In genomic region chr5:172852490-172853354, GRCh38 we compare ENCODE assay signal across 10 cellular contexts. TPM values are rescaled to one million over a fixed set of nuclear protein-coding genes. Genes with fewer than 3 reads are reported as not detected.
DNase-seq lines count a peak whose midpoint lies in the region; ATAC-seq and TF ChIP-seq lines count a peak whose summit lies in the region.
"Had no signal": no experiment of that assay in that cellular context is flagged by ENCODE, and none has a peak within 500 bp of the region (broad histone marks: within the 10 kb centered on the region; RNA-seq: fewer than 3 reads in every experiment).

No MANE protein-coding gene starts in this region.

- H3K36me3 Mint-ChIP-seq in activated CD4-positive, alpha-beta T cell treated with anti-CD3 and anti-CD28 coated beads, Interleukin-2, amount 10 ng/mL, durations not matched to agents 7 days and 5 days (ENCODE audit: low read depth): no peaks in the 10 kb centered on the region

- peaks cover 39% of the 10 kb centered on the region for H3K4me1 Mint-ChIP-seq in activated CD4-positive, alpha-beta T cell treated with anti-CD3 and anti-CD28 coated beads, Interleukin-2, amount 10 ng/mL, durations not matched to agents 7 days and 5 days

- H3K27ac ChIP-seq in liver (ENCODE audit: low read depth in 1 of 2, low read length in 2 of 2): peak overlapping the region; percentile 92 to 96
- peak overlapping the region; percentile 18 for H3K27ac ChIP-seq in stomach smooth muscle (ENCODE audit: low read length)
- H3K27ac ChIP-seq: SJCRH30 had no signal

- no peak for ATAC-seq in GM21825 (IDR thresholded peaks at IDR 0.05; ENCODE audit: unreplicated experiment)

- WGBS in liver: 41% methylated on average over 18 of the region's 18 CpGs

- H3K4me1 ChIP-seq in adipocyte (ENCODE audit: control insufficient read depth, insufficient read depth, low read length): peaks cover 48% of the 10 kb centered on the region
- peaks cover 15 to 78% (median 33%) of the 10 kb centered on the region in 4 donors for H3K4me1 ChIP-seq in liver (ENCODE audit: control insufficient read depth in 4 of 4, insufficient read depth in 4 of 4, low read length in 3 of 4)
- H3K4me1 ChIP-seq in stomach smooth muscle (ENCODE audit: control insufficient read depth, insufficient read depth, low read length): peaks cover 60% of the 10 kb centered on the region
- H3K4me1 ChIP-seq: SJCRH30 had no signal

- H3K4me3 ChIP-seq in adipocyte (ENCODE audit: low read length): no peak overlapping the region
- no peak overlapping the region for H3K4me3 ChIP-seq in liver (ENCODE audit: low read depth in 1 of 3, low read length in 3 of 3)
- H3K4me3 ChIP-seq in stomach smooth muscle (ENCODE audit: low read length in 2 of 2): no peak overlapping the region
- H3K4me3 ChIP-seq: SJCRH30 had no signal

- CTCF ChIA-PET in activated CD4-positive, alpha-beta T cell treated with anti-CD3 and anti-CD28 coated beads, Interleukin-2, amount 10 ng/mL, durations not matched to agents 7 days and 5 days (lab: Charles Lee): interaction anchor here (0.9 to 1.5 kb wide), 3 partner anchors 24 to 88 kb away, joined by 3 to 4 read pairs (median 3); no protein-coding TSS in a partner anchor

- H3K4me3 Mint-ChIP-seq in activated CD4-positive, alpha-beta T cell treated with anti-CD3 and anti-CD28 coated beads, Interleukin-2, amount 10 ng/mL, durations not matched to agents 7 days and 5 days: no peak overlapping the region

- no peak for DNase-seq in activated CD4-positive, alpha-beta T cell treated with anti-CD3 and anti-CD28 coated beads, Interleukin-2, amount 10 ng/mL, durations not matched to agents 7 days and 5 days
- no peak for DNase-seq in activated CD4-positive, alpha-beta T cell treated with anti-CD3 and anti-CD28 coated beads for 4 hours
- DNase-seq in adipocyte (ENCODE audit: low read depth): no peak
- DNase-seq in medulla oblongata (ENCODE audit: extremely low spot score): no peak
- no peak for DNase-seq in kidney glomerular epithelial cell (lab: John Stamatoyannopoulos, UW)
- DNase-seq: NCI-H1105, SJCRH30 had no signal

- peak overlapping the region; percentile 63 for H3K27ac Mint-ChIP-seq in activated CD4-positive, alpha-beta T cell treated with anti-CD3 and anti-CD28 coated beads, Interleukin-2, amount 10 ng/mL, durations not matched to agents 7 days and 5 days

- no peaks in the 10 kb centered on the region for H3K27me3 Mint-ChIP-seq in activated CD4-positive, alpha-beta T cell treated with anti-CD3 and anti-CD28 coated beads, Interleukin-2, amount 10 ng/mL, durations not matched to agents 7 days and 5 days

- H3K9ac ChIP-seq in adipocyte (ENCODE audit: low read length) (peak overlapping the region; percentile 86), liver (ENCODE audit: low read depth in 1 of 2, low read length in 2 of 2) (peak overlapping the region; percentile 31 to 81), stomach smooth muscle (ENCODE audit: low read length in 2 of 2) (no peak overlapping the region)

- no peaks in the 10 kb centered on the region for H3K9me3 ChIP-seq in adipocyte (ENCODE audit: control insufficient read depth, low read length)
- no peaks in the 10 kb centered on the region for H3K9me3 ChIP-seq in liver (ENCODE audit: control insufficient read depth in 4 of 4, low read length in 3 of 4)
- H3K9me3 ChIP-seq in stomach smooth muscle (ENCODE audit: control insufficient read depth in 2 of 2, low read length in 2 of 2): no peaks in the 10 kb centered on the region
- H3K9me3 ChIP-seq: SJCRH30 had no signal

- H3K36me3 ChIP-seq in adipocyte (ENCODE audit: control insufficient read depth, insufficient read depth, low read length, severe bottlenecking) (no peaks in the 10 kb centered on the region), liver (ENCODE audit: control insufficient read depth in 4 of 4, insufficient read depth in 3 of 4, low read depth in 1 of 4, low read length in 3 of 4) (no peaks in the 10 kb centered on the region), stomach smooth muscle (ENCODE audit: control insufficient read depth in 2 of 2, insufficient read depth in 2 of 2, low read length in 2 of 2) (peaks cover 0 to 3% of the 10 kb centered on the region in 2 donors)
- H3K36me3 ChIP-seq: SJCRH30 had no signal

- POLR2A ChIA-PET in activated CD4-positive, alpha-beta T cell treated with anti-CD3 and anti-CD28 coated beads, Interleukin-2, amount 10 ng/mL, durations not matched to agents 7 days and 5 days (lab: Charles Lee): no interaction called here

- peak; percentile 73 to 75 for TF ChIP-seq RAD21 in liver (IDR thresholded peaks at IDR 0.05)

- TF ChIP-seq CTCF in liver (IDR thresholded peaks at IDR 0.05; ENCODE audit: low read depth, low read length, missing input control): no peak

- no peaks in the 10 kb centered on the region for H3K9me3 Mint-ChIP-seq in activated CD4-positive, alpha-beta T cell treated with anti-CD3 and anti-CD28 coated beads, Interleukin-2, amount 10 ng/mL, durations not matched to agents 7 days and 5 days

- H3K27me3 ChIP-seq in adipocyte (replicated peaks; ENCODE audit: control insufficient read depth, insufficient read depth, low read length) (no peaks in the 10 kb centered on the region), liver (ENCODE audit: control insufficient read depth in 4 of 4, insufficient read depth in 4 of 4, low read length in 3 of 4) (no peaks in the 10 kb centered on the region), stomach smooth muscle (ENCODE audit: control insufficient read depth in 1 of 2, insufficient read depth in 2 of 2, low read length in 2 of 2) (no peaks in the 10 kb centered on the region)
- H3K27me3 ChIP-seq: SJCRH30 had no signal

TF ChIP-seq in liver, 16 proteins besides CTCF, POLR2A, EP300 and RAD21 (continues in another document):
- peak; percentile 79 for TF ChIP-seq YY1 (IDR thresholded peaks at IDR 0.05)
- peak; percentile 92 for TF ChIP-seq MAX (IDR thresholded peaks at IDR 0.05)
- TF ChIP-seq FOXA2 (IDR thresholded peaks at IDR 0.05): peak; percentile 93
- TF ChIP-seq EGR1 (IDR thresholded peaks at IDR 0.05; ENCODE audit: low read depth in 2 of 2): peak; percentile 65 to 80
- TF ChIP-seq, protein P1, sequence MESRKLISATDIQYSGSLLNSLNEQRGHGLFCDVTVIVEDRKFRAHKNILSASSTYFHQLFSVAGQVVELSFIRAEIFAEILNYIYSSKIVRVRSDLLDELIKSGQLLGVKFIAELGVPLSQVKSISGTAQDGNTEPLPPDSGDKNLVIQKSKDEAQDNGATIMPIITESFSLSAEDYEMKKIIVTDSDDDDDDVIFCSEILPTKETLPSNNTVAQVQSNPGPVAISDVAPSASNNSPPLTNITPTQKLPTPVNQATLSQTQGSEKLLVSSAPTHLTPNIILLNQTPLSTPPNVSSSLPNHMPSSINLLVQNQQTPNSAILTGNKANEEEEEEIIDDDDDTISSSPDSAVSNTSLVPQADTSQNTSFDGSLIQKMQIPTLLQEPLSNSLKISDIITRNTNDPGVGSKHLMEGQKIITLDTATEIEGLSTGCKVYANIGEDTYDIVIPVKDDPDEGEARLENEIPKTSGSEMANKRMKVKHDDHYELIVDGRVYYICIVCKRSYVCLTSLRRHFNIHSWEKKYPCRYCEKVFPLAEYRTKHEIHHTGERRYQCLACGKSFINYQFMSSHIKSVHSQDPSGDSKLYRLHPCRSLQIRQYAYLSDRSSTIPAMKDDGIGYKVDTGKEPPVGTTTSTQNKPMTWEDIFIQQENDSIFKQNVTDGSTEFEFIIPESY (IDR thresholded peaks at IDR 0.05): peak; percentile 96
- peak; percentile 100 for TF ChIP-seq RXRA (IDR thresholded peaks at IDR 0.05)
- peak; percentile 98 for TF ChIP-seq FOXA1 (IDR thresholded peaks at IDR 0.05)
- no peak for TF ChIP-seq TAF1 (conservative IDR thresholded peaks at IDR 0.05)
- TF ChIP-seq HNF4A (conservative IDR thresholded peaks at IDR 0.05): peak; percentile 100
- TF ChIP-seq JUND (IDR thresholded peaks at IDR 0.05): peak; percentile 96 to 97
- peak; percentile 100 for TF ChIP-seq SP1 (IDR thresholded peaks at IDR 0.05)
- peak in 1 of 2 donors; percentile 68 for TF ChIP-seq GABPA (IDR thresholded peaks at IDR 0.05 in 1 of 2, conservative IDR thresholded peaks at IDR 0.05 in 1 of 2)
- peak; percentile 100 for TF ChIP-seq HNF4G (IDR thresholded peaks at IDR 0.05)
- TF ChIP-seq ATF3 (IDR thresholded peaks at IDR 0.05): peak; percentile 88
- TF ChIP-seq, protein P2, sequence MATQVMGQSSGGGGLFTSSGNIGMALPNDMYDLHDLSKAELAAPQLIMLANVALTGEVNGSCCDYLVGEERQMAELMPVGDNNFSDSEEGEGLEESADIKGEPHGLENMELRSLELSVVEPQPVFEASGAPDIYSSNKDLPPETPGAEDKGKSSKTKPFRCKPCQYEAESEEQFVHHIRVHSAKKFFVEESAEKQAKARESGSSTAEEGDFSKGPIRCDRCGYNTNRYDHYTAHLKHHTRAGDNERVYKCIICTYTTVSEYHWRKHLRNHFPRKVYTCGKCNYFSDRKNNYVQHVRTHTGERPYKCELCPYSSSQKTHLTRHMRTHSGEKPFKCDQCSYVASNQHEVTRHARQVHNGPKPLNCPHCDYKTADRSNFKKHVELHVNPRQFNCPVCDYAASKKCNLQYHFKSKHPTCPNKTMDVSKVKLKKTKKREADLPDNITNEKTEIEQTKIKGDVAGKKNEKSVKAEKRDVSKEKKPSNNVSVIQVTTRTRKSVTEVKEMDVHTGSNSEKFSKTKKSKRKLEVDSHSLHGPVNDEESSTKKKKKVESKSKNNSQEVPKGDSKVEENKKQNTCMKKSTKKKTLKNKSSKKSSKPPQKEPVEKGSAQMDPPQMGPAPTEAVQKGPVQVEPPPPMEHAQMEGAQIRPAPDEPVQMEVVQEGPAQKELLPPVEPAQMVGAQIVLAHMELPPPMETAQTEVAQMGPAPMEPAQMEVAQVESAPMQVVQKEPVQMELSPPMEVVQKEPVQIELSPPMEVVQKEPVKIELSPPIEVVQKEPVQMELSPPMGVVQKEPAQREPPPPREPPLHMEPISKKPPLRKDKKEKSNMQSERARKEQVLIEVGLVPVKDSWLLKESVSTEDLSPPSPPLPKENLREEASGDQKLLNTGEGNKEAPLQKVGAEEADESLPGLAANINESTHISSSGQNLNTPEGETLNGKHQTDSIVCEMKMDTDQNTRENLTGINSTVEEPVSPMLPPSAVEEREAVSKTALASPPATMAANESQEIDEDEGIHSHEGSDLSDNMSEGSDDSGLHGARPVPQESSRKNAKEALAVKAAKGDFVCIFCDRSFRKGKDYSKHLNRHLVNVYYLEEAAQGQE (IDR thresholded peaks at IDR 0.05): peak; percentile 77

RNA-seq across cellular contexts. Expression of gene ERGIC1, which starts 18.7 kb away (rescaled TPM):
- total RNA-seq in activated CD4-positive, alpha-beta T cell treated with anti-CD3 and anti-CD28 coated beads, Interleukin-2, amount 10 ng/mL, durations not matched to agents 7 days and 5 days: 10 to 100 TPM; 43.4 to 45.0 TPM
- 100 to 1,000 TPM in 1 of 2 donors, 10 to 100 TPM in 1; 45.4 to 149 TPM for total RNA-seq in liver
- 100 to 1,000 TPM in 1 of 2 donors, 10 to 100 TPM in 1; 53.1 to 155 TPM for polyA plus RNA-seq in liver

Comparison
In these comparisons a context has a peak if more than half of its experiments do, and no peak if none do; other contexts are left out.
1. H3K9ac ChIP-seq: peak in adipocyte (single experiment) and liver (2 of 2); none in stomach smooth muscle (0 of 2).